32 cellular contexts compared by ENCODE assay signal in the genomic region with DNA sequence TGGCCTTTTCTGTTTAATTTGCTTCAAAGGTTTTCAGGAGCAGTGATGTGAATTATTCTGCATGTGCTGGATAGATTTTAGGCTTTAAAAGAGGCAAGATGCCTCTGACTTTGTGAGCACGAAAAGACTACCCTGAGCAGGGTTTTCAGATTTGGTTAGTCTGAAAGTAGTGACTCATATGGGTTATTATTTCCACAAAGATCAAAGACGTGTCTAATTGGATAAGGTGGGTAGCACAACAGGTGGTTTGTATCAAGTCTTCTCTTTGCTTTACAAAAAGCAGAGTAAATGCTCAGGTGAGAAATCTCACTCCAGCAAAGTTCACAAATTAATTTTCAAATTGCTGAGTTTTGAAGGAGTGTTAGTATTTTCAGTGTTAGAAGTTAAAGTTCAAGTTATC. TPM values are rescaled to one million over a fixed set of nuclear protein-coding genes. Genes with fewer than 3 reads are reported as not detected.
DNase-seq lines count a peak whose midpoint lies in the region; ATAC-seq and TF ChIP-seq lines count a peak whose summit lies in the region.
"Had no signal": no experiment of that assay in that cellular context is flagged by ENCODE, and none has a peak within 500 bp of the region (broad histone marks: within the 10 kb centered on the region; RNA-seq: fewer than 3 reads in every experiment).

No MANE protein-coding gene starts in this region.

- no peak for TF ChIP-seq POLR2A in gastrocnemius medialis (IDR thresholded peaks at IDR 0.05)

- CTCF ChIA-PET in HEK293T (lab: Yijun Ruan, JAX), result no interaction called here

- no peaks in the 10 kb centered on the region for H3K4me1 ChIP-seq in gastrocnemius medialis
- H3K4me1 ChIP-seq: ascending aorta, testis, vagina had no signal

- H3K9me3 ChIP-seq in gastrocnemius medialis, result no peaks in the 10 kb centered on the region
- H3K9me3 ChIP-seq: ascending aorta, HAP-1, testis, vagina had no signal

- peak; percentile 11 for DNase-seq in GM13977 (ENCODE audit: low spot score)
- DNase-seq in NCI-H82 (lab: John Stamatoyannopoulos, UW), result peak; percentile 62
- DNase-seq in gastrocnemius medialis, result no peak
- no peak for DNase-seq in H4 (ENCODE audit: low spot score)
- no peak for DNase-seq in medulla oblongata (ENCODE audit: extremely low spot score)
- no peak for DNase-seq in HEK293T (ENCODE audit: extremely low spot score)
- DNase-seq: activated CD8-positive, alpha-beta memory T cell treated with anti-CD3 and anti-CD28 coated beads, Interleukin-2, amount 10 ng/mL, durations not matched to agents 7 days and 5 days; C1 segment of cervical spinal cord; Calu3; central memory CD4-positive, alpha-beta T cell; dorsolateral prefrontal cortex; head of caudate nucleus; KG1; left cardiac atrium; MV-4-11; naive thymus-derived CD4-positive, alpha-beta T cell; NCI-H187; NCI-H226; small intestine; stimulated activated CD4-positive, alpha-beta T cell treated with anti-CD3 and anti-CD28 coated beads, Interleukin-2, amount 100 ng/mL, for 24 hours; T-helper 1 cell; testis had no signal

- H3K4me3 ChIP-seq in gastrocnemius medialis, result no peak overlapping the region
- H3K4me3 ChIP-seq: ascending aorta, dorsolateral prefrontal cortex, HAP-1, testis, vagina had no signal

- ATAC-seq in GM19035 (IDR thresholded peaks at IDR 0.05; ENCODE audit: unreplicated experiment) (peak; percentile 92), HG03108 (IDR thresholded peaks at IDR 0.05; ENCODE audit: unreplicated experiment) (peak; percentile 69), gastrocnemius medialis (no peak)
- ATAC-seq: activated CD8-positive, alpha-beta memory T cell treated with anti-CD3 and anti-CD28 coated beads, Interleukin-2, amount 10 ng/mL, durations not matched to agents 7 days and 5 days; left cardiac atrium; naive thymus-derived CD4-positive, alpha-beta T cell; stimulated activated memory B cell treated with anti-CD40 and anti-IgM and Interleukin-4, amounts not matched to agents 10 μg/mL and 1 μg/mL and 100 μg/mL, for 72 hours had no signal

- POLR2A ChIA-PET in HEK293T (lab: Yijun Ruan, JAX), result no interaction called here

- no peak overlapping the region for H3K27ac ChIP-seq in gastrocnemius medialis
- H3K27ac ChIP-seq: ascending aorta, dorsolateral prefrontal cortex, testis, vagina had no signal

- intact Hi-C loops in gastrocnemius medialis (cut with DNase I; ENCODE audit: low total_unique reads), result no loop called here

- in situ Hi-C loops in GM13977 (cut with MboI; ENCODE audit: low pct_unique_long_range_greater_than_20kb, low sequenced_read_pairs, unreplicated experiment), result no loop called here
- in situ Hi-C loops in gastrocnemius medialis (cut with MboI; ENCODE audit: low sequenced_read_pairs in 4 of 4), result no loop called here

- TF ChIP-seq CTCF in GM13977 (IDR thresholded peaks at IDR 0.05; ENCODE audit: extremely low read depth, insufficient read depth, missing control alignments) (no peak), gastrocnemius medialis (IDR thresholded peaks at IDR 0.05 in 4 of 5, conservative IDR thresholded peaks at IDR 0.05 in 1 of 5) (no peak)

- no peaks in the 10 kb centered on the region for H3K36me3 ChIP-seq in gastrocnemius medialis
- H3K36me3 ChIP-seq: ascending aorta, HAP-1, vagina had no signal

- H3K27me3 ChIP-seq in gastrocnemius medialis, result no peaks in the 10 kb centered on the region
- H3K27me3 ChIP-seq: ascending aorta, testis, vagina had no signal

TF ChIP-seq in HEK293T, 16 proteins besides CTCF, POLR2A, EP300 and RAD21:
- TF ChIP-seq BHLHE40 (IDR thresholded peaks at IDR 0.05; ENCODE audit: borderline replicate concordance) (no peak), SP1 (IDR thresholded peaks at IDR 0.05) (no peak), L3MBTL2 (conservative IDR thresholded peaks at IDR 0.05) (no peak), FOXK2 (IDR thresholded peaks at IDR 0.05) (no peak)

RNA-seq across cellular contexts. Expression of a gene that starts 37.6 kb away (rescaled TPM):
- total RNA-seq in gastrocnemius medialis, result not detected
- not detected in 2 replicates for total RNA-seq in H4 (2014; rRNA removed; shearing (Covaris generic))
- total RNA-seq: activated CD8-positive, alpha-beta memory T cell treated with anti-CD3 and anti-CD28 coated beads, Interleukin-2, amount 10 ng/mL, durations not matched to agents 7 days and 5 days; ascending aorta; Calu3; dorsolateral prefrontal cortex; endothelial cell of umbilical vein; HT-29; left cardiac atrium; naive thymus-derived CD4-positive, alpha-beta T cell; omental fat pad; renal cortical epithelial cell; testis; vagina had no signal

Comparison
In these comparisons a context has a peak if more than half of its experiments do, and no peak if none do; other contexts are left out.
1. DNase-seq: peak in GM13977 (single experiment) and NCI-H82 (single experiment); none in gastrocnemius medialis (0 of 2), H4 (single experiment), medulla oblongata (single experiment) and HEK293T (single experiment).
2. ATAC-seq: peak in GM19035 (single experiment) and HG03108 (single experiment); none in gastrocnemius medialis (0 of 2).